Comparison of ENCODE assay signal across 16 cellular contexts in genomic region chr7:25847331-25848070, GRCh38.
DNase-seq lines count a peak whose midpoint lies in the region; ATAC-seq, FAIRE-seq and TF ChIP-seq lines count a peak whose summit lies in the region.
"Had no signal": no experiment of that assay in that cellular context is flagged by ENCODE, and none has a peak within 500 bp of the region (broad histone marks: within the 10 kb centered on the region; RNA-seq: fewer than 3 reads in every experiment).

No MANE protein-coding gene starts in this region.

- ATAC-seq in mucosa of descending colon, result no peak
- no peak for ATAC-seq in HG02610 (IDR thresholded peaks at IDR 0.05; ENCODE audit: unreplicated experiment)

- H3K4me1 Mint-ChIP-seq in MCF 10A (ENCODE audit: insufficient read depth, unreplicated experiment) (peaks cover 25% of the 10 kb centered on the region), nephron progenitor cell (peaks cover 94% of the 10 kb centered on the region)

- H3K4me1 ChIP-seq in mammary epithelial cell (ENCODE audit: insufficient read depth, low read length) (peaks cover 9% of the 10 kb centered on the region), mucosa of descending colon (ENCODE audit: low read depth) (peaks cover 18% of the 10 kb centered on the region)

- DNase-seq in MCF 10A (ENCODE audit: unreplicated experiment) (peak; percentile 21), mammary epithelial cell (no peak), dedifferentiated amniotic fluid mesenchymal stem cell (ENCODE audit: extremely low spot score) (peak; percentile 69), nephron progenitor cell (no peak), urothelium cell line (ENCODE audit: low spot score) (no peak), mucosa of descending colon (no peak)
- no peak for DNase-seq in activated CD8-positive, alpha-beta memory T cell treated with anti-CD3 and anti-CD28 coated beads, Interleukin-2, amount 50 U/mL, for 4 hours
- DNase-seq: 8988T; activated effector memory CD4-positive, alpha-beta T cell treated with Interleukin-2 at 50 U/mL for 16 hours; GF-D8; NCI-H146; stimulated activated CD4-positive, alpha-beta T cell treated with anti-CD3 and anti-CD28 coated beads, Interleukin-15, amount 100 ng/mL, for 24 hours; stimulated activated naive CD4-positive, alpha-beta T cell treated with Interleukin-2 at 50 U/mL for 16 hours had no signal

- H3K36me3 Mint-ChIP-seq in MCF 10A (ENCODE audit: insufficient read depth, unreplicated experiment), result no peaks in the 10 kb centered on the region
- no peaks in the 10 kb centered on the region for H3K36me3 Mint-ChIP-seq in nephron progenitor cell (ENCODE audit: low read depth)

- H3K27ac Mint-ChIP-seq in MCF 10A (ENCODE audit: low read depth, unreplicated experiment) (no peak overlapping the region), nephron progenitor cell (peak overlapping the region; percentile 34)

- dilution Hi-C loops in mammary epithelial cell (cut with HindIII; ENCODE audit: low sequenced_read_pairs), result no loop called here

- FAIRE-seq in urothelium cell line (lab: Jason Lieb, UNC), result peak; percentile 32

- BruUV-seq in MCF 10A (replicated peaks; lab: Mats Ljungman, UMichigan) (no TSS peak), mammary epithelial cell (replicated peaks; lab: Mats Ljungman, UMichigan) (no TSS peak)

- intact Hi-C loops in MCF 10A (cut with micrococcal nuclease) (no loop called here), mammary epithelial cell (cut with micrococcal nuclease) (no loop called here), mucosa of descending colon (cut with DNase I, micrococcal nuclease) (loop anchor here in 1 of 2 donors (5.0 kb wide), 1 partner anchor 280 kb away; no protein-coding TSS in a partner anchor)

- CTCF ChIA-PET in MCF 10A (lab: Yijun Ruan, JAX), result interaction anchor here (0.6 to 9.7 kb wide), 10 partner anchors 9 to 589 kb away, joined by 3 to 93 read pairs (median 4); no protein-coding TSS in a partner anchor
- CTCF ChIA-PET in mammary epithelial cell (lab: Charles Lee; ENCODE audit: low non-redundant PET), result no interaction called here

- no peak overlapping the region for H3K4me3 Mint-ChIP-seq in MCF 10A (ENCODE audit: unreplicated experiment)
- H3K4me3 Mint-ChIP-seq in nephron progenitor cell, result no peak overlapping the region

- in situ Hi-C loops in mammary epithelial cell (cut with MboI; ENCODE audit: low sequenced_read_pairs in 2 of 2), result loop anchor here (25.0 kb wide), 1 partner anchor 260 kb away; no protein-coding TSS in a partner anchor

- H3K36me3 ChIP-seq in mammary epithelial cell (ENCODE audit: insufficient read depth, low read length) (no peaks in the 10 kb centered on the region), mucosa of descending colon (ENCODE audit: low read depth) (no peaks in the 10 kb centered on the region)
- H3K36me3 ChIP-seq: left lung had no signal

- no peak overlapping the region for H3K27ac ChIP-seq in mammary epithelial cell (ENCODE audit: insufficient read depth, low read depth, low read length)
- H3K27ac ChIP-seq: PC-9 had no signal

- H3K9me3 Mint-ChIP-seq in MCF 10A (ENCODE audit: unreplicated experiment), result no peaks in the 10 kb centered on the region
- H3K9me3 Mint-ChIP-seq in nephron progenitor cell, result no peaks in the 10 kb centered on the region

- H3K9me3 ChIP-seq in mammary epithelial cell (replicated peaks; ENCODE audit: insufficient read depth, low read length) (no peaks in the 10 kb centered on the region), mucosa of descending colon (no peaks in the 10 kb centered on the region)
- H3K9me3 ChIP-seq: left lung had no signal

- no peaks in the 10 kb centered on the region for H4K20me1 ChIP-seq in mammary epithelial cell (ENCODE audit: insufficient read depth, low read length)

- H3K4me2 ChIP-seq in mammary epithelial cell (ENCODE audit: insufficient read depth, low read depth, low read length), result no peak overlapping the region
- H3K4me2 ChIP-seq: PC-9 had no signal

- no peak overlapping the region for H2AFZ ChIP-seq in mammary epithelial cell (ENCODE audit: low read depth, low read length)
- H2AFZ ChIP-seq: PC-9 had no signal

- H3K4me3 ChIP-seq in mammary epithelial cell (replicated peaks in 1 of 3; ENCODE audit: insufficient read depth in 1 of 3, low read depth in 2 of 3, low read length in 3 of 3), result no peak overlapping the region
- no peak overlapping the region for H3K4me3 ChIP-seq in mucosa of descending colon
- H3K4me3 ChIP-seq: left lung, PC-9 had no signal

- peaks cover 11% of the 10 kb centered on the region for H3K27me3 Mint-ChIP-seq in MCF 10A (ENCODE audit: insufficient read depth, unreplicated experiment)
- peaks cover 2% of the 10 kb centered on the region for H3K27me3 Mint-ChIP-seq in nephron progenitor cell (ENCODE audit: low read depth, poor library complexity)

- H3K9ac ChIP-seq in mammary epithelial cell (ENCODE audit: insufficient read depth, low read length), result no peak overlapping the region

- H3K79me2 ChIP-seq in mammary epithelial cell (ENCODE audit: insufficient read depth, low read length), result no peaks in the 10 kb centered on the region

- POLR2A ChIA-PET in MCF 10A (lab: Yijun Ruan, JAX), result interaction anchor here (1.0 to 1.3 kb wide), 3 partner anchors 125 to 178 kb away, joined by 3 read pairs; no protein-coding TSS in a partner anchor

- TF ChIP-seq CTCF in MCF 10A (IDR thresholded peaks at IDR 0.05; ENCODE audit: unreplicated experiment), result no peak
- TF ChIP-seq CTCF in mammary epithelial cell (conservative IDR thresholded peaks at IDR 0.05 in 1 of 2, IDR thresholded peaks at IDR 0.05 in 1 of 2; ENCODE audit: extremely low read depth in 1 of 2, insufficient read depth in 1 of 2, low read depth in 1 of 2, low read length in 2 of 2), result no peak
- TF ChIP-seq CTCF in nephron progenitor cell (IDR thresholded peaks at IDR 0.05), result no peak
- no peak for TF ChIP-seq CTCF in mucosa of descending colon (IDR thresholded peaks at IDR 0.05)

- H3K27me3 ChIP-seq in mammary epithelial cell (ENCODE audit: insufficient read depth, low read length), result no peaks in the 10 kb centered on the region

- 84% methylated on average over 6 of the region's 6 CpGs for WGBS in mammary epithelial cell (ENCODE audit: low coverage, missing lambda C conversion rate)

Comparison
In these comparisons a context has a peak if more than half of its experiments do, and no peak if none do; other contexts are left out.
1. DNase-seq: peak in MCF 10A (single experiment) and dedifferentiated amniotic fluid mesenchymal stem cell (single experiment); none in mammary epithelial cell (single experiment), nephron progenitor cell (single experiment), urothelium cell line (single experiment), mucosa of descending colon (0 of 3) and activated CD8-positive, alpha-beta memory T cell treated with anti-CD3 and anti-CD28 coated beads, Interleukin-2, amount 50 U/mL, for 4 hours (single experiment).